In the genomic region with DNA sequence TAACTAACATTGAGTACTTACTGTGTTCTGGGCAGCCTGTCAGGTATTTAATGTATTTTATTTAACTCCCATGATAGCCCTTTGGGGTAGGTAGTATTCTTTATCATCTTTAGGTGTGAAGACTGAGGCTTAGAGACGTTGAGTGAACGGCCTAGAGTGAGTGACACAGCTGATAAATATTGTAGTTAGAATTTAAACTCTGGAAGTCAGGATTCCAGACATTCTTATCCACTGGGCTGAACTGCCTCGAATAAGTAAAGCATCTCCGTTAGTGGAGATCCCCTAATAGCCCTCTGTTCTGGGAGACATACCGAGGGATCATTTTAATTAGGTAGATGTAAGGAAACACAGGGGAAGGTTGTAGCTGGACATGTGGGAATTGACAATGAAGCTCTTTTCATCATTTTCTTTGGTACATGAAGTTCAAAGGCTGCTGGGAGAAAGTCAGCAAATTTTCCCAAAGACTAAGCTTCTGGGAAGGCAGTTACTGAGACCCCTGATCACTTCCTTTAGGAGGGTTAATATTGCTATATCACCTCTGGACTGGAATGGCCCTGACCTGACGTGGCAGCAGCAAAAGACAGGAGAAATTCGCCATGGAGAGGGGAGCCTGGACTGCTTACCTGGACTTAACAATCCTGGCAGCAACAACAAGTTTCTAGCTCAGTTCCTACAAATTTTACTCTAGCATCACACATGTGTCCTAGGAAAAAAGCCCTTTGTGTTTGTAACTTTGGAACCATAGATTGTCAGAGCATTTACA, we compare ENCODE assay signal across 8 cellular contexts. TPM values are rescaled to one million over a fixed set of nuclear protein-coding genes. Genes with fewer than 3 reads are reported as not detected.
DNase-seq lines count a peak whose midpoint lies in the region; ATAC-seq and TF ChIP-seq lines count a peak whose summit lies in the region.

No MANE protein-coding gene starts in this region.

- no peak for DNase-seq in stimulated activated naive CD8-positive, alpha-beta T cell treated with anti-CD3 and anti-CD28 coated beads, Interleukin-15, amount 100 ng/mL, for 72 hours
- no peak for DNase-seq in stimulated activated naive CD8-positive, alpha-beta T cell treated with anti-CD3 and anti-CD28 coated beads, Interleukin-15, Interleukin-2, amounts not matched to agents 100 U/mL and 50 U/mL, for 24 hours
- no peak for DNase-seq in astrocyte of the cerebellum (ENCODE audit: low read depth)
- DNase-seq in left lobe of liver (ENCODE audit: low spot score), result no peak
- no peak for DNase-seq in NK-92 treated with Interleukin-12 subunit alpha and Interleukin-12 subunit beta, amount 100 ng/mL, for 24 hours (lab: John Stamatoyannopoulos, UW)

- peak overlapping the region; percentile 28 for H3K4me3 ChIP-seq in astrocyte of the cerebellum (ENCODE audit: low read depth, low read length)

- TF ChIP-seq CTCF in astrocyte of the cerebellum (IDR thresholded peaks at IDR 0.05; ENCODE audit: low read depth, low read length, missing control alignments), result no peak

- peak; percentile 13 for ATAC-seq in stimulated activated naive CD8-positive, alpha-beta T cell treated with anti-CD3 and anti-CD28 coated beads, Interleukin-15, amount 100 ng/mL, for 72 hours
- ATAC-seq in stimulated activated naive CD8-positive, alpha-beta T cell treated with anti-CD3 and anti-CD28 coated beads, Interleukin-15, Interleukin-2, amounts not matched to agents 100 U/mL and 50 U/mL, for 24 hours, result no peak
- ATAC-seq in left lobe of liver (peak; percentile 17), GM19035 (IDR thresholded peaks at IDR 0.05; ENCODE audit: unreplicated experiment) (no peak), HG02588 (IDR thresholded peaks at IDR 0.05; ENCODE audit: unreplicated experiment) (no peak), GM18858 (IDR thresholded peaks at IDR 0.05; ENCODE audit: unreplicated experiment) (no peak)

- in situ Hi-C loops in astrocyte of the cerebellum (cut with HindIII; ENCODE audit: low sequenced_read_pairs), result no loop called here

- H3K4me1 Mint-ChIP-seq in stimulated activated naive CD8-positive, alpha-beta T cell treated with anti-CD3 and anti-CD28 coated beads, Interleukin-15, amount 100 ng/mL, for 72 hours, result peaks cover 2% of the 10 kb centered on the region

- H3K27ac Mint-ChIP-seq in stimulated activated naive CD8-positive, alpha-beta T cell treated with anti-CD3 and anti-CD28 coated beads, Interleukin-15, amount 100 ng/mL, for 72 hours, result no peak overlapping the region

- H3K27me3 Mint-ChIP-seq in stimulated activated naive CD8-positive, alpha-beta T cell treated with anti-CD3 and anti-CD28 coated beads, Interleukin-15, amount 100 ng/mL, for 72 hours, result peaks cover 14% of the 10 kb centered on the region

- peak overlapping the region in 1 of 2 donors; percentile 61 for H3K4me3 Mint-ChIP-seq in stimulated activated naive CD8-positive, alpha-beta T cell treated with anti-CD3 and anti-CD28 coated beads, Interleukin-15, amount 100 ng/mL, for 72 hours

- no peaks in the 10 kb centered on the region for H3K9me3 Mint-ChIP-seq in stimulated activated naive CD8-positive, alpha-beta T cell treated with anti-CD3 and anti-CD28 coated beads, Interleukin-15, amount 100 ng/mL, for 72 hours

RNA-seq across cellular contexts. Expression of a gene that starts 11.7 kb away (rescaled TPM):
- 70.5 TPM for total RNA-seq in left lobe of liver

Comparison
In these comparisons a context has a peak if more than half of its experiments do, and no peak if none do; other contexts are left out.
1. ATAC-seq: peak in stimulated activated naive CD8-positive, alpha-beta T cell treated with anti-CD3 and anti-CD28 coated beads, Interleukin-15, amount 100 ng/mL, for 72 hours (single experiment) and left lobe of liver (single experiment); none in stimulated activated naive CD8-positive, alpha-beta T cell treated with anti-CD3 and anti-CD28 coated beads, Interleukin-15, Interleukin-2, amounts not matched to agents 100 U/mL and 50 U/mL, for 24 hours (single experiment), GM19035 (single experiment), HG02588 (single experiment) and GM18858 (single experiment).